In genomic region chr17:38875477-38876080, GRCh38 we compare ENCODE assay signal across 1 cellular context.
TF ChIP-seq lines count a peak whose summit lies in the region.

No MANE protein-coding gene starts in this region.

TF ChIP-seq in H1, 55 proteins besides CTCF, POLR2A, EP300 and RAD21:
- TF ChIP-seq MAFK (IDR thresholded peaks at IDR 0.05; ENCODE audit: low read depth, low read length) (no peak), RFX5 (IDR thresholded peaks at IDR 0.05; ENCODE audit: borderline replicate concordance, low read depth, low read length) (no peak), GTF2F1 (IDR thresholded peaks at IDR 0.05; ENCODE audit: borderline replicate concordance, low read depth, low read length) (no peak), CREB1 (IDR thresholded peaks at IDR 0.05) (no peak), TAF7 (optimal IDR thresholded peaks at IDR 0.05; ENCODE audit: borderline replicate concordance, low read depth, low read length) (no peak), FOSL1 (IDR thresholded peaks at IDR 0.05; ENCODE audit: insufficient read depth, low read depth, low read length) (no peak), ZNF274 (IDR thresholded peaks at IDR 0.05; ENCODE audit: borderline replicate concordance, extremely low read depth, low read length) (no peak), TEAD4 (IDR thresholded peaks at IDR 0.05; ENCODE audit: low read depth, low read length) (no peak), YY1 (IDR thresholded peaks at IDR 0.05; ENCODE audit: low read depth, low read length) (no peak), BRCA1 (IDR thresholded peaks at IDR 0.05; ENCODE audit: low read depth, low read length) (no peak)
- TF ChIP-seq, protein P1, sequence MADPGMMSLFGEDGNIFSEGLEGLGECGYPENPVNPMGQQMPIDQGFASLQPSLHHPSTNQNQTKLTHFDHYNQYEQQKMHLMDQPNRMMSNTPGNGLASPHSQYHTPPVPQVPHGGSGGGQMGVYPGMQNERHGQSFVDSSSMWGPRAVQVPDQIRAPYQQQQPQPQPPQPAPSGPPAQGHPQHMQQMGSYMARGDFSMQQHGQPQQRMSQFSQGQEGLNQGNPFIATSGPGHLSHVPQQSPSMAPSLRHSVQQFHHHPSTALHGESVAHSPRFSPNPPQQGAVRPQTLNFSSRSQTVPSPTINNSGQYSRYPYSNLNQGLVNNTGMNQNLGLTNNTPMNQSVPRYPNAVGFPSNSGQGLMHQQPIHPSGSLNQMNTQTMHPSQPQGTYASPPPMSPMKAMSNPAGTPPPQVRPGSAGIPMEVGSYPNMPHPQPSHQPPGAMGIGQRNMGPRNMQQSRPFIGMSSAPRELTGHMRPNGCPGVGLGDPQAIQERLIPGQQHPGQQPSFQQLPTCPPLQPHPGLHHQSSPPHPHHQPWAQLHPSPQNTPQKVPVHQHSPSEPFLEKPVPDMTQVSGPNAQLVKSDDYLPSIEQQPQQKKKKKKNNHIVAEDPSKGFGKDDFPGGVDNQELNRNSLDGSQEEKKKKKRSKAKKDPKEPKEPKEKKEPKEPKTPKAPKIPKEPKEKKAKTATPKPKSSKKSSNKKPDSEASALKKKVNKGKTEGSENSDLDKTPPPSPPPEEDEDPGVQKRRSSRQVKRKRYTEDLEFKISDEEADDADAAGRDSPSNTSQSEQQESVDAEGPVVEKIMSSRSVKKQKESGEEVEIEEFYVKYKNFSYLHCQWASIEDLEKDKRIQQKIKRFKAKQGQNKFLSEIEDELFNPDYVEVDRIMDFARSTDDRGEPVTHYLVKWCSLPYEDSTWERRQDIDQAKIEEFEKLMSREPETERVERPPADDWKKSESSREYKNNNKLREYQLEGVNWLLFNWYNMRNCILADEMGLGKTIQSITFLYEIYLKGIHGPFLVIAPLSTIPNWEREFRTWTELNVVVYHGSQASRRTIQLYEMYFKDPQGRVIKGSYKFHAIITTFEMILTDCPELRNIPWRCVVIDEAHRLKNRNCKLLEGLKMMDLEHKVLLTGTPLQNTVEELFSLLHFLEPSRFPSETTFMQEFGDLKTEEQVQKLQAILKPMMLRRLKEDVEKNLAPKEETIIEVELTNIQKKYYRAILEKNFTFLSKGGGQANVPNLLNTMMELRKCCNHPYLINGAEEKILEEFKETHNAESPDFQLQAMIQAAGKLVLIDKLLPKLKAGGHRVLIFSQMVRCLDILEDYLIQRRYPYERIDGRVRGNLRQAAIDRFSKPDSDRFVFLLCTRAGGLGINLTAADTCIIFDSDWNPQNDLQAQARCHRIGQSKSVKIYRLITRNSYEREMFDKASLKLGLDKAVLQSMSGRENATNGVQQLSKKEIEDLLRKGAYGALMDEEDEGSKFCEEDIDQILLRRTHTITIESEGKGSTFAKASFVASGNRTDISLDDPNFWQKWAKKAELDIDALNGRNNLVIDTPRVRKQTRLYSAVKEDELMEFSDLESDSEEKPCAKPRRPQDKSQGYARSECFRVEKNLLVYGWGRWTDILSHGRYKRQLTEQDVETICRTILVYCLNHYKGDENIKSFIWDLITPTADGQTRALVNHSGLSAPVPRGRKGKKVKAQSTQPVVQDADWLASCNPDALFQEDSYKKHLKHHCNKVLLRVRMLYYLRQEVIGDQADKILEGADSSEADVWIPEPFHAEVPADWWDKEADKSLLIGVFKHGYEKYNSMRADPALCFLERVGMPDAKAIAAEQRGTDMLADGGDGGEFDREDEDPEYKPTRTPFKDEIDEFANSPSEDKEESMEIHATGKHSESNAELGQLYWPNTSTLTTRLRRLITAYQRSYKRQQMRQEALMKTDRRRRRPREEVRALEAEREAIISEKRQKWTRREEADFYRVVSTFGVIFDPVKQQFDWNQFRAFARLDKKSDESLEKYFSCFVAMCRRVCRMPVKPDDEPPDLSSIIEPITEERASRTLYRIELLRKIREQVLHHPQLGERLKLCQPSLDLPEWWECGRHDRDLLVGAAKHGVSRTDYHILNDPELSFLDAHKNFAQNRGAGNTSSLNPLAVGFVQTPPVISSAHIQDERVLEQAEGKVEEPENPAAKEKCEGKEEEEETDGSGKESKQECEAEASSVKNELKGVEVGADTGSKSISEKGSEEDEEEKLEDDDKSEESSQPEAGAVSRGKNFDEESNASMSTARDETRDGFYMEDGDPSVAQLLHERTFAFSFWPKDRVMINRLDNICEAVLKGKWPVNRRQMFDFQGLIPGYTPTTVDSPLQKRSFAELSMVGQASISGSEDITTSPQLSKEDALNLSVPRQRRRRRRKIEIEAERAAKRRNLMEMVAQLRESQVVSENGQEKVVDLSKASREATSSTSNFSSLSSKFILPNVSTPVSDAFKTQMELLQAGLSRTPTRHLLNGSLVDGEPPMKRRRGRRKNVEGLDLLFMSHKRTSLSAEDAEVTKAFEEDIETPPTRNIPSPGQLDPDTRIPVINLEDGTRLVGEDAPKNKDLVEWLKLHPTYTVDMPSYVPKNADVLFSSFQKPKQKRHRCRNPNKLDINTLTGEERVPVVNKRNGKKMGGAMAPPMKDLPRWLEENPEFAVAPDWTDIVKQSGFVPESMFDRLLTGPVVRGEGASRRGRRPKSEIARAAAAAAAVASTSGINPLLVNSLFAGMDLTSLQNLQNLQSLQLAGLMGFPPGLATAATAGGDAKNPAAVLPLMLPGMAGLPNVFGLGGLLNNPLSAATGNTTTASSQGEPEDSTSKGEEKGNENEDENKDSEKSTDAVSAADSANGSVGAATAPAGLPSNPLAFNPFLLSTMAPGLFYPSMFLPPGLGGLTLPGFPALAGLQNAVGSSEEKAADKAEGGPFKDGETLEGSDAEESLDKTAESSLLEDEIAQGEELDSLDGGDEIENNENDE (IDR thresholded peaks at IDR 0.05; ENCODE audit: insufficient replicate concordance, low read length): no peak
